13 cellular contexts compared by ENCODE assay signal in the genomic region with DNA sequence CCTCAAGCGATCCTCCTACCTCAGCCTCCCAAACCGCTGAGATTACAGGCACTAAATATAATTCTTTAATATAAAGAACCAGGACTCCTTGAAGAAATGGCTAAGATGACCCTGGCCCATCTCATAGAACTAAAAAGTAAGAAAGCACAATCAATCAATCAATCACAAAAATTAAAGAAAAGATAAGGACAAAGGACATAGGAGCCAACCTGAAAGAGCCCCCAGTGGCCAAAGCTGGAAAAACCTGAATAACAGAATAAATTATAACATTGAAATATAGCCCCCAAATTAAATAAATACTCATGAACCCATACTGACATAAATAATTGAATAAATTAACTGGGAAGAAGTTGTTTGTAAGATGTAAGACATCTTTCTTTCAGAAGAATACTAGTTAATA. TPM values are rescaled to one million over a fixed set of nuclear protein-coding genes. Genes with fewer than 3 reads are reported as not detected.
DNase-seq lines count a peak whose midpoint lies in the region; ATAC-seq, FAIRE-seq and TF ChIP-seq lines count a peak whose summit lies in the region.
"Had no signal": no experiment of that assay in that cellular context is flagged by ENCODE, and none has a peak within 500 bp of the region (broad histone marks: within the 10 kb centered on the region; RNA-seq: fewer than 3 reads in every experiment).

No MANE protein-coding gene starts in this region.

- no peaks in the 10 kb centered on the region for H3K4me1 ChIP-seq in fibroblast of lung (ENCODE audit: control insufficient read depth, extremely low read depth, insufficient read depth, low read length)

- H3K27me3 ChIP-seq in fibroblast of lung (ENCODE audit: control insufficient read depth, insufficient read depth, low read length) = no peaks in the 10 kb centered on the region
- H3K27me3 ChIP-seq: left lung had no signal

- no peak overlapping the region for H3K27ac ChIP-seq in RWPE1
- no peak overlapping the region for H3K27ac ChIP-seq in fibroblast of lung (ENCODE audit: insufficient read depth, low read length)
- H3K27ac ChIP-seq: left lung had no signal

- POLR2A ChIA-PET in RWPE1 (lab: Yijun Ruan, JAX; ENCODE audit: low non-redundant PET) = no interaction called here

- no peak overlapping the region for H3K4me3 ChIP-seq in GM12864 (ENCODE audit: low read depth, low read length)
- no peak overlapping the region for H3K4me3 ChIP-seq in fibroblast of lung (replicated peaks in 1 of 4; ENCODE audit: control extremely low read depth in 1 of 4, insufficient read depth in 1 of 4, low read depth in 3 of 4, low read length in 4 of 4)
- H3K4me3 ChIP-seq: left lung had no signal

- no peaks in the 10 kb centered on the region for H3K9me3 ChIP-seq in fibroblast of lung (ENCODE audit: control insufficient read depth, insufficient read depth, low read depth, low read length)
- H3K9me3 ChIP-seq: left lung had no signal

- FAIRE-seq in A204.1 (lab: Jason Lieb, UNC) = peak; percentile 74
- FAIRE-seq: H54 had no signal

- H2AFZ ChIP-seq in fibroblast of lung (ENCODE audit: low read length) = no peak overlapping the region

- ATAC-seq in GM18502 (IDR thresholded peaks at IDR 0.05; ENCODE audit: poor library complexity, unreplicated experiment) = no peak
- no peak for ATAC-seq in GM19395 (IDR thresholded peaks at IDR 0.05; ENCODE audit: unreplicated experiment)
- ATAC-seq: left lung had no signal

- no peaks in the 10 kb centered on the region for H4K20me1 ChIP-seq in fibroblast of lung (ENCODE audit: control insufficient read depth, extremely low read depth, insufficient read depth, low read length)

- TF ChIP-seq CTCF in GM12864 (IDR thresholded peaks at IDR 0.05; ENCODE audit: low read depth, low read length, missing control alignments) (peak; percentile 42), RWPE1 (conservative IDR thresholded peaks at IDR 0.05; ENCODE audit: low read depth) (peak; percentile 50), fibroblast of lung (conservative IDR thresholded peaks at IDR 0.05 in 1 of 2, IDR thresholded peaks at IDR 0.05 in 1 of 2; ENCODE audit: low read depth in 1 of 2, low read length in 2 of 2) (peak; percentile 10 to 38)

- H3K36me3 ChIP-seq in fibroblast of lung (ENCODE audit: control insufficient read depth, insufficient read depth, low read length) = no peaks in the 10 kb centered on the region
- H3K36me3 ChIP-seq: left lung had no signal

- no peaks in the 10 kb centered on the region for H3K79me2 ChIP-seq in fibroblast of lung (ENCODE audit: control insufficient read depth, insufficient read depth, low read length)

- H3K9ac ChIP-seq in fibroblast of lung (ENCODE audit: insufficient read depth, low read length) = no peak overlapping the region

- CTCF ChIA-PET in RWPE1 (lab: Yijun Ruan, JAX) = interaction anchor here (1.0 kb wide), 1 partner anchor 9 kb away, joined by 8 read pairs; no protein-coding TSS in a partner anchor

- no peak overlapping the region for H3K4me2 ChIP-seq in fibroblast of lung (ENCODE audit: extremely low read depth, insufficient read depth, low read length)

- DNase-seq in GM12864 (ENCODE audit: low read depth) = no peak
- DNase-seq in RWPE1 (ENCODE audit: low spot score) = no peak
- no peak for DNase-seq in fibroblast of lung (ENCODE audit: low read depth in 2 of 2)
- no peak for DNase-seq in DMS153 treated with DMSO at 0.1 percent for 48 hours (lab: John Stamatoyannopoulos, UW; ENCODE audit: unreplicated experiment)
- DNase-seq in NCI-H446 treated with DMSO at 0.1 percent for 48 hours (lab: John Stamatoyannopoulos, UW) = no peak
- DNase-seq: left lung, NCI-H1930, retina, SIG-M5 had no signal

RNA-seq across cellular contexts. Expression of a gene that starts 8.9 kb away (rescaled TPM):
- total RNA-seq in fibroblast of lung = under 0.01 and 0.17 TPM in 2 replicates
- 0.01 and 0.08 TPM in 2 replicates for polyA plus RNA-seq in fibroblast of lung
- 0.02 TPM in 1 of 2 replicates, not detected in the other for polyA plus RNA-seq in fibroblast of lung (2012)
- polyA minus RNA-seq in fibroblast of lung (ENCODE audit: low replicate concordance) = not detected in 2 replicates

RNA-seq across cellular contexts. Expression of a gene that starts 45.9 kb away (rescaled TPM):
- 135 and 215 TPM in 2 replicates for total RNA-seq in fibroblast of lung
- 842 and 1,032 TPM in 2 replicates for polyA plus RNA-seq in fibroblast of lung
- polyA plus RNA-seq in fibroblast of lung (2012) = 607 and 696 TPM in 2 replicates
- polyA minus RNA-seq in fibroblast of lung (ENCODE audit: low replicate concordance) = 80.9 and 162 TPM in 2 replicates
